ENCODE assay signal across 8 cellular contexts in the genomic region with DNA sequence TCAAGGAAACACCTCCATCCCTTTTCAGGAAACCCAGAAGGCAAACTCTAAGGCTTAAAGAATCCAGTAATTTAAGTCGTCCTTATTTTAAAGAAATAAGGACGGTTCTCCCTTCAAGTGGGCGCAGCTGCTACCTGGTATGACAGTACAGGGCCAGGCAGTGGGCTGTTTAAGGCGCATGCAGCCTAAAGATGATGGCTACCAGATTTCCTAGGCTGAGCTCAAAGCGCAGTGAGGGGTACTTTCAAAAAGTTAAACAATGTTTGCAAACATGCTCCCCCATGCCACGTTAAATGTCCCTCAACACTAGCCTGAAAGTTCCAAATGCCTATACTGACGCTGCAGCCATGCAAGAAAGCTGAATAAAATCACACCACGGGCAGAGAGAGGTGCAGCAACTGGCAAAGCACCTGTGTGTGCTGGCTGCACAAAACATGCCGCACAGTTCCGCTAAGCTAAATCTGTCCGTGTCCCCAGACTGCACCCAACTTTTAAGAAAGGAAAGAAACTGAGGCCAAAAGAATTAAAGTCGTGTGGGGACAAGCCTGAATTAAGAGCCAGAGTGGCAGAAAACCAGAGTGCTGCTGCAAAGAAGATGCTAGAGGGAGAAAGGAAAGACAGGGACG. TPM values are rescaled to one million over a fixed set of nuclear protein-coding genes. Genes with fewer than 3 reads are reported as not detected.
DNase-seq lines count a peak whose midpoint lies in the region; ATAC-seq, FAIRE-seq and TF ChIP-seq lines count a peak whose summit lies in the region.

No MANE protein-coding gene starts in this region.

- H3K9me3 Mint-ChIP-seq in T-helper 2 cell treated with Interferon-gamma antibody and Interleukin-4, amounts not matched to agents 5 μg/mL and 100 μg/mL, for 36 hours: no peaks in the 10 kb centered on the region
- no peaks in the 10 kb centered on the region for H3K9me3 Mint-ChIP-seq in naive B cell

- ATAC-seq in GM19324 (IDR thresholded peaks at IDR 0.05; ENCODE audit: low FRiP score, unreplicated experiment) (peak; percentile 39), HG03280 (IDR thresholded peaks at IDR 0.05; ENCODE audit: unreplicated experiment) (peak; percentile 30), naive B cell (ENCODE audit: low read depth in 2 of 2) (peak; percentile 60 to 65)

- peaks cover 1% of the 10 kb centered on the region for H3K36me3 Mint-ChIP-seq in T-helper 2 cell treated with Interferon-gamma antibody and Interleukin-4, amounts not matched to agents 5 μg/mL and 100 μg/mL, for 36 hours (ENCODE audit: low read depth)
- H3K36me3 Mint-ChIP-seq in naive B cell: peaks cover 0 to 7% of the 10 kb centered on the region in 2 donors

- peaks cover 41% of the 10 kb centered on the region for H3K4me1 Mint-ChIP-seq in T-helper 2 cell treated with Interferon-gamma antibody and Interleukin-4, amounts not matched to agents 5 μg/mL and 100 μg/mL, for 36 hours (ENCODE audit: low read depth)
- H3K4me1 Mint-ChIP-seq in naive B cell: peaks cover 31 to 58% (median 51%) of the 10 kb centered on the region in 3 donors

- TF ChIP-seq CTCF in D721Med (IDR thresholded peaks at IDR 0.05; ENCODE audit: insufficient read depth, missing control alignments): no peak

- peak; percentile 14 for DNase-seq in CD1c-positive myeloid dendritic cell (ENCODE audit: extremely low spot score)
- DNase-seq in T-helper 2 cell treated with Interferon-gamma antibody and Interleukin-4, amounts not matched to agents 5 μg/mL and 100 μg/mL, for 36 hours (ENCODE audit: low spot score): no peak
- no peak for DNase-seq in epithelial cell of prostate (ENCODE audit: low read depth, low spot score)
- DNase-seq in naive B cell: no peak
- DNase-seq in NCI-H345 treated with DMSO at 0.1 percent for 48 hours (lab: John Stamatoyannopoulos, UW; ENCODE audit: unreplicated experiment): no peak
- no peak for DNase-seq in D721Med (ENCODE audit: insufficient read length, low spot score)

- peak overlapping the region; percentile 96 for H3K27ac Mint-ChIP-seq in T-helper 2 cell treated with Interferon-gamma antibody and Interleukin-4, amounts not matched to agents 5 μg/mL and 100 μg/mL, for 36 hours
- H3K27ac Mint-ChIP-seq in naive B cell: peak overlapping the region; percentile 87 to 99 (median 98)

- no peak for FAIRE-seq in D721Med (lab: Jason Lieb, UNC)

- no peaks in the 10 kb centered on the region for H3K27me3 Mint-ChIP-seq in T-helper 2 cell treated with Interferon-gamma antibody and Interleukin-4, amounts not matched to agents 5 μg/mL and 100 μg/mL, for 36 hours (ENCODE audit: low read depth)
- H3K27me3 Mint-ChIP-seq in naive B cell: no peaks in the 10 kb centered on the region

- H3K27ac ChIP-seq in epithelial cell of prostate: peak overlapping the region; percentile 55

- peak overlapping the region; percentile 98 for H3K4me3 Mint-ChIP-seq in T-helper 2 cell treated with Interferon-gamma antibody and Interleukin-4, amounts not matched to agents 5 μg/mL and 100 μg/mL, for 36 hours
- peak overlapping the region; percentile 86 to 100 (median 98) for H3K4me3 Mint-ChIP-seq in naive B cell

RNA-seq across cellular contexts. Expression of gene HIBCH, which starts 0.6 kb away (rescaled TPM):
- polyA plus RNA-seq in naive B cell (ENCODE audit: low read depth in 6 of 6): 10 to 100 TPM; 11.6 to 31.7 (median 22.4) TPM

RNA-seq across cellular contexts. Expression of gene INPP1, which starts 24.3 kb away (rescaled TPM):
- polyA plus RNA-seq in naive B cell (ENCODE audit: low read depth in 6 of 6): 1 to 10 TPM in 5 of 6 donors, not detected in 1; 1.3 to 4.4 (median 3.4) TPM
